In genomic region chr17:57965521-57966160, GRCh38 we compare ENCODE assay signal across 1 cellular context.
TF ChIP-seq lines count a peak whose summit lies in the region.

No MANE protein-coding gene starts in this region.

TF ChIP-seq in H1, 55 proteins besides CTCF, POLR2A, EP300 and RAD21:
- TF ChIP-seq BRCA1 (IDR thresholded peaks at IDR 0.05; ENCODE audit: low read depth, low read length) (no peak), ATF2 (IDR thresholded peaks at IDR 0.05; ENCODE audit: low read length) (no peak), CHD1 (IDR thresholded peaks at IDR 0.05; ENCODE audit: low read depth, low read length) (no peak), POU5F1 (IDR thresholded peaks at IDR 0.05; ENCODE audit: low read depth, low read length) (no peak), BCL11A (IDR thresholded peaks at IDR 0.05; ENCODE audit: low read depth in 2 of 2, low read length in 2 of 2) (no peak), GABPA (IDR thresholded peaks at IDR 0.05; ENCODE audit: borderline replicate concordance, insufficient read depth, low read length) (no peak), SP4 (IDR thresholded peaks at IDR 0.05; ENCODE audit: low read length) (no peak)
